Comparison of ENCODE assay signal across 8 cellular contexts in genomic region chr2:154452906-154453493, GRCh38.
DNase-seq lines count a peak whose midpoint lies in the region; ATAC-seq and TF ChIP-seq lines count a peak whose summit lies in the region.

No MANE protein-coding gene starts in this region.

- H3K4me1 ChIP-seq in vagina = no peaks in the 10 kb centered on the region

- TF ChIP-seq POLR2A in vagina (IDR thresholded peaks at IDR 0.05) = no peak

- H3K4me3 ChIP-seq in vagina (no peak overlapping the region), MG63 (no peak overlapping the region)

- no peaks in the 10 kb centered on the region for H3K36me3 ChIP-seq in vagina
- no peaks in the 10 kb centered on the region for H3K36me3 ChIP-seq in MG63

- H3K9me3 ChIP-seq in vagina (no peaks in the 10 kb centered on the region), MG63 (no peaks in the 10 kb centered on the region)

- DNase-seq in NCI-H1092 treated with DMSO at 0.1 percent for 48 hours (lab: John Stamatoyannopoulos, UW) (peak; percentile 2), NCI-H1092 (lab: John Stamatoyannopoulos, UW) (no peak), RPMI7951 (ENCODE audit: low read depth) (peak; percentile 22), inferior parietal cortex (ENCODE audit: extremely low spot score) (peak; percentile 34), vagina (ENCODE audit: extremely low spot score in 2 of 2) (no peak), MG63 (no peak)

- peak; percentile 66 for ATAC-seq in HG03159 (IDR thresholded peaks at IDR 0.05; ENCODE audit: unreplicated experiment)
- ATAC-seq in GM18873 (IDR thresholded peaks at IDR 0.05; ENCODE audit: low FRiP score, unreplicated experiment) = no peak

- no peak overlapping the region for H3K27ac ChIP-seq in vagina

- TF ChIP-seq CTCF in vagina (IDR thresholded peaks at IDR 0.05) = no peak

- no peaks in the 10 kb centered on the region for H3K27me3 ChIP-seq in vagina
- H3K27me3 ChIP-seq in MG63 = 0 out of 2 replicates have a peak, but pooled peaks cover 2% of the 10 kb centered on the region

- intact Hi-C loops in vagina (cut with DNase I) = no loop called here

Comparison
In these comparisons a context has a peak if more than half of its experiments do, and no peak if none do; other contexts are left out.
1. DNase-seq: peak in NCI-H1092 treated with DMSO at 0.1 percent for 48 hours (single experiment), RPMI7951 (single experiment) and inferior parietal cortex (single experiment); none in NCI-H1092 (single experiment), vagina (0 of 2) and MG63 (single experiment).